In the genomic region with DNA sequence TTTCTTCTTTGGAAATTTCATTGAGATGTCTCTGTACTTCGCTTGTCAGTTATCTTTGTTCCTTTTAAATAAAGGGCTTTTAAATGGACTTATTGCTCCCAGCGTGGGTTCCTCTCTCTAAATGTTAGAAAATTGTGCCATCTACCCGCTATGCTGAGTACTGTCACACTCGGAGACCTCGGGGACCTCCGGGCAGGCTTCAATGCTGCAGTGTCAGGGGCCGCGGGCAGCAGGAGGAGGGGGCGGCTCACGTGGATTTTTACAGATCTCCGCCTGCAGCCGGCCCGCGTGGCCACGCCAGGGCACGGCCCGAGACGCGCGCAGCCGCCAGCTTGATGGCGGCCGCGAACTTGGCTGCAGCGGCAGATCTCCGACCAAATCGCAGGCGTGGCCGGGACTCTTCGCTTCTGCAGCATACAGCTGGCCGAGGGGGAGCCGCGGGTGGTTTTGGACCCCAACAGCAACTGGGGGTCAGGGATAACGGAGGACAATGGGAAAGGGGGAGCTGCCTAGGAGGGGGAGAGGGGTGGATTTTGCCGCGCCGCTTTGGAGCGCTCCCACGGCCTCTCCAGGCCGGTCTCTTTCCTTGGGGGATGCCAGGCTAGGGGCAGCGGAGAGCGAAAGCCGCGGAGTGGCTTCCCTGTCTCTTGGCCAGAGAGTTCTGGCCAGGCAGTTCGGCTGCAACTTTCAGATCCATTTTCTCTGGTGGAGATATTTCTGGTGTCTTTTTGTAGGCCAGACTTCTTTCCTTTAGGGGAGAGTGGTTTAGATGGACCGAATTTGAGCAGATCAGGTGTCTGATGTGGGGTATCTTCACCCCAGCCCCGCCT, we compare ENCODE assay signal across 8 cellular contexts. TPM values are rescaled to one million over a fixed set of nuclear protein-coding genes. Genes with fewer than 3 reads are reported as not detected.
DNase-seq lines count a peak whose midpoint lies in the region; ATAC-seq, FAIRE-seq and TF ChIP-seq lines count a peak whose summit lies in the region.

No MANE protein-coding gene starts in this region.

- no peak overlapping the region for H3K27ac ChIP-seq in K562 (ENCODE audit: extremely low read depth, low read depth, low read length)
- no peak overlapping the region for H3K27ac ChIP-seq in iPS-20b (ENCODE audit: low read length)
- peak overlapping the region in 1 of 2 donors; percentile 79 for H3K27ac ChIP-seq in small intestine (ENCODE audit: low read depth in 1 of 2, low read length in 1 of 2)

- TF ChIP-seq CTCF in HFFc6 (IDR thresholded peaks at IDR 0.05): peak; percentile 65
- TF ChIP-seq CTCF in K562 (IDR thresholded peaks at IDR 0.05 in 2 of 3, conservative IDR thresholded peaks at IDR 0.05 in 1 of 3; ENCODE audit: insufficient read depth in 2 of 3, low read depth in 1 of 3, low read length in 3 of 3): 0 out of 6 replicates have a peak, but pooled peaks of 1 of the 3 experiments have one; percentile 8

- peaks cover 92% of the 10 kb centered on the region for H3K4me1 Mint-ChIP-seq in HFFc6 (ENCODE audit: low read depth)

- 92% methylated on average over 40 of the region's 47 CpGs for WGBS in K562 (ENCODE audit: insufficient coverage, low coverage, missing lambda C conversion rate)
- 6 to 13% (median 7%) methylated on average over 47 of the region's 47 CpGs for WGBS in small intestine, 3 donors

- TF ChIP-seq RAD21 in K562 (CRISPR knock-in tag; conservative IDR thresholded peaks at IDR 0.05 in 1 of 2, IDR thresholded peaks at IDR 0.05 in 1 of 2): 0 out of 4 replicates have a peak, but pooled peaks of 1 of the 2 experiments have one; percentile 7

- H3K79me2 ChIP-seq in K562 (ENCODE audit: control insufficient read depth, insufficient read depth, low read length): peaks cover 49% of the 10 kb centered on the region

- no TSS peak for BruUV-seq in K562 (replicated peaks; lab: Mats Ljungman, UMichigan)

- peaks cover 3 to 42% of the 10 kb centered on the region in 2 experiments; a peak in 3 of 5 replicates for H3K4me1 ChIP-seq in K562 (replicated peaks in 1 of 2; ENCODE audit: control insufficient read depth in 2 of 2, insufficient read depth in 2 of 2, low read length in 2 of 2)
- H3K4me1 ChIP-seq in iPS-20b (ENCODE audit: insufficient read depth, low read length): peaks cover 6% of the 10 kb centered on the region; the same call in 1 of the 2 replicates
- peaks cover 3 to 8% of the 10 kb centered on the region in 2 donors for H3K4me1 ChIP-seq in small intestine (ENCODE audit: control insufficient read depth in 2 of 2, insufficient read depth in 1 of 2, low read depth in 1 of 2, low read length in 1 of 2)

- H3K4me3 Mint-ChIP-seq in HFFc6: peak overlapping the region; percentile 38

- FAIRE-seq in K562 (lab: Jason Lieb, UNC) (no peak), small intestine (lab: Jason Lieb, UNC) (no peak)

- H3K9ac ChIP-seq in K562 (ENCODE audit: insufficient read depth in 1 of 2, low read depth in 2 of 2, low read length in 2 of 2) (no peak overlapping the region; a peak in 1 of 4 replicates), iPS-20b (ENCODE audit: low read depth, low read length) (no peak overlapping the region)

- H3K27me3 Mint-ChIP-seq in HFFc6 (ENCODE audit: insufficient read depth): peaks cover 7% of the 10 kb centered on the region

- no peaks in the 10 kb centered on the region for H3K9me3 Mint-ChIP-seq in HFFc6

- CTCF ChIA-PET in K562 (lab: Yijun Ruan, JAX; ENCODE audit: low intra/inter-chr PET ratio): no interaction called here

- TF ChIP-seq POLR2A in K562 (conservative IDR thresholded peaks at IDR 0.05): no peak

- H3K4me3 ChIP-seq in GM08714 (ENCODE audit: low read length) (peak overlapping the region; percentile 3; the same call in 1 of the 2 replicates), K562 (no peak overlapping the region), iPS-20b (ENCODE audit: low read length) (peak overlapping the region; percentile 43; the same call in 1 of the 2 replicates), small intestine (ENCODE audit: low read depth in 1 of 2, low read length in 2 of 2) (peak overlapping the region; percentile 23 to 27)

- peak overlapping the region; percentile 79 for H3K27ac Mint-ChIP-seq in HFFc6

- no peak overlapping the region for H3K4me2 ChIP-seq in K562 (ENCODE audit: insufficient read depth, low read length)

- H3K36me3 ChIP-seq in K562 (ENCODE audit: control insufficient read depth, insufficient read depth, low read length) (peaks cover 54% of the 10 kb centered on the region; the same call in 2 of the 3 replicates), iPS-20b (ENCODE audit: insufficient read depth, low read depth, low read length) (no peaks in the 10 kb centered on the region), small intestine (ENCODE audit: control insufficient read depth in 2 of 2, insufficient read depth in 2 of 2, low read length in 2 of 2) (no peaks in the 10 kb centered on the region)

- H2AFZ ChIP-seq in K562 (ENCODE audit: low read depth, low read length): no peak overlapping the region

- TF ChIP-seq EP300 in K562 (IDR thresholded peaks at IDR 0.05; ENCODE audit: low read length): no peak

- no peaks in the 10 kb centered on the region for H4K20me1 ChIP-seq in K562 (replicated peaks; ENCODE audit: control insufficient read depth, insufficient read depth, low read length)

- H3K36me3 Mint-ChIP-seq in HFFc6 (ENCODE audit: low read depth): peaks cover 61% of the 10 kb centered on the region

- intact Hi-C loops in K562 (cut with micrococcal nuclease): no loop called here

- ATAC-seq in K562: peak; percentile 39

- POLR2A ChIA-PET in K562 (lab: Yijun Ruan, JAX): interaction anchor here (1.0 to 1.8 kb wide), 3 partner anchors 9 to 12 kb away, joined by 3 to 6 read pairs (median 3); no protein-coding TSS in a partner anchor

- no peaks in the 10 kb centered on the region for H3K9me1 ChIP-seq in K562 (ENCODE audit: control insufficient read depth, insufficient read depth, low read length)

- DNase-seq in HFFc6 (no peak), NCI-H510A (lab: John Stamatoyannopoulos, UW) (peak; percentile 38), K562 (ENCODE audit: extremely low read depth in 1 of 4, low spot score in 3 of 4) (no peak), small intestine (peak; percentile 62)
- no peak for DNase-seq in NK-92 treated with Interleukin-12 subunit alpha and Interleukin-12 subunit beta, amount 100 ng/mL, for 24 hours (lab: John Stamatoyannopoulos, UW)
- no peak for DNase-seq in stimulated activated naive CD4-positive, alpha-beta T cell (lab: John Stamatoyannopoulos, UW)

- H3K27me3 ChIP-seq in K562 (ENCODE audit: control insufficient read depth in 2 of 2, insufficient read depth in 2 of 2, low read length in 2 of 2) (no peaks in the 10 kb centered on the region), iPS-20b (ENCODE audit: insufficient read depth, low read length) (peaks cover 97% of the 10 kb centered on the region), small intestine (ENCODE audit: control insufficient read depth in 2 of 2, insufficient read depth in 2 of 2, low read length in 2 of 2) (peaks cover 2 to 9% of the 10 kb centered on the region in 2 donors)

- in situ Hi-C loops in K562 (cut with MboI): loop anchor here (25.0 kb wide), 1 partner anchor 892 kb away; no protein-coding TSS in a partner anchor

- no peaks in the 10 kb centered on the region for H3K9me3 ChIP-seq in K562 (replicated peaks; ENCODE audit: control insufficient read depth, insufficient read depth, low read depth, low read length)
- H3K9me3 ChIP-seq in iPS-20b (ENCODE audit: insufficient read depth, low read depth, low read length): no peaks in the 10 kb centered on the region; the same call in 1 of the 2 replicates
- no peaks in the 10 kb centered on the region for H3K9me3 ChIP-seq in small intestine (ENCODE audit: control insufficient read depth, low read depth)

TF ChIP-seq in K562, 482 proteins besides CTCF, POLR2A, EP300 and RAD21 (continues in another document):
- TF ChIP-seq ZNF512 (tag; IDR thresholded peaks at IDR 0.05) (no peak), BDP1 (IDR thresholded peaks at IDR 0.05; ENCODE audit: insufficient read depth, insufficient read length) (no peak), EZH2 (IDR thresholded peaks at IDR 0.05; ENCODE audit: borderline replicate concordance, low read depth, low read length) (no peak), C11orf30 (IDR thresholded peaks at IDR 0.05; ENCODE audit: low read depth) (no peak), CEBPB (tag; IDR thresholded peaks at IDR 0.05) (no peak), RBM39 (optimal IDR thresholded peaks at IDR 0.05; ENCODE audit: low read depth, low read length) (no peak)

RNA-seq across cellular contexts. Expression of gene NR2F2, which starts 15.3 kb away (rescaled TPM):
- total RNA-seq in HFFc6 (2021; fragmentation: NEBNext Ultra II Directional; extraction: Animal tissue kit (Norgen Biotek cat#: 25700)): 100 to 1,000 TPM; 120 to 168 (median 142) TPM
- total RNA-seq in K562 (2011; cell fraction: chromatin; rRNA removed; ENCODE audit: low replicate concordance): 16.8 and 21.5 TPM in 2 replicates
- total RNA-seq in K562 (2011; cell fraction: nucleolus; rRNA removed): 10.5 and 13.2 TPM in 2 replicates
- 14.2 and 23.5 TPM in 2 replicates for total RNA-seq in K562 (2011; cell fraction: nucleoplasm; rRNA removed)
- total RNA-seq in K562 (2014; rRNA removed) (6.8 and 8.3 TPM in 2 replicates), K562 (2014; rRNA removed; fragmentation: Illumina TruSeq; extraction: Trizol) (8.3 and 9.9 TPM in 2 replicates), K562 (2015; rRNA removed; fragmentation: Illumina TruSeq; extraction: Trizol) (11.9 and 13.1 TPM in 2 replicates), K562 (2021) (49.7 and 51.8 TPM in 2 replicates)
- polyA plus RNA-seq in K562 (2011; rRNA removed) (6.0 and 10.9 TPM in 2 replicates), K562 (2014; fragmentation: Illumina TruSeq; extraction: Trizol) (41.0 and 41.5 TPM in 2 replicates), K562 (2014; fragmentation: Nextera tagmentation; extraction: Ambion mirVana) (10 to 100 TPM in 1 of 2 experiments, 1 to 10 TPM in 1; 9.7 to 11.1 TPM), K562 (2014; rRNA removed) (21.8 and 24.2 TPM in 2 replicates), small intestine (10 to 100 TPM in 1 of 3 donors, 1 to 10 TPM in 2; 3.6 to 26.3 (median 4.9) TPM)
- 7.7 and 13.7 TPM in 2 replicates for polyA plus RNA-seq in K562 (2011; cell fraction: cytosol; rRNA removed)
- 11.9 and 16.2 TPM in 2 replicates for polyA plus RNA-seq in K562 (2011; cell fraction: nucleus; rRNA removed)
- 35.3 and 71.0 TPM in 2 replicates for polyA plus RNA-seq in K562 (2012)
- polyA minus RNA-seq in K562 (2011; rRNA and poly(A)+ RNA removed): 5.4 TPM in 2 replicates
- 17.7 and 27.6 TPM in 2 replicates for polyA minus RNA-seq in K562 (2011; cell fraction: cytosol; rRNA and poly(A)+ RNA removed)
- polyA minus RNA-seq in K562 (2011; cell fraction: nucleus; rRNA and poly(A)+ RNA removed): 9.8 and 9.9 TPM in 2 replicates

Comparison
In these comparisons a context has a peak if more than half of its experiments do, and no peak if none do; other contexts are left out.
1. DNase-seq: peak in NCI-H510A (single experiment) and small intestine (single experiment); none in HFFc6 (single experiment), K562 (0 of 4), NK-92 treated with Interleukin-12 subunit alpha and Interleukin-12 subunit beta, amount 100 ng/mL, for 24 hours (single experiment) and stimulated activated naive CD4-positive, alpha-beta T cell (0 of 6).